In genomic region chr2:28751956-28752607, GRCh38 we compare ENCODE assay signal across 8 cellular contexts. TPM values are rescaled to one million over a fixed set of nuclear protein-coding genes. Genes with fewer than 3 reads are reported as not detected.
DNase-seq lines count a peak whose midpoint lies in the region; ATAC-seq and TF ChIP-seq lines count a peak whose summit lies in the region.
"Had no signal": no experiment of that assay in that cellular context is flagged by ENCODE, and none has a peak within 500 bp of the region (broad histone marks: within the 10 kb centered on the region; RNA-seq: fewer than 3 reads in every experiment).

No MANE protein-coding gene starts in this region.

- ATAC-seq in GM21360 (IDR thresholded peaks at IDR 0.05; ENCODE audit: unreplicated experiment): peak; percentile 18
- peak; percentile 1 for ATAC-seq in HG03565 (IDR thresholded peaks at IDR 0.05; ENCODE audit: unreplicated experiment)
- ATAC-seq in activated B cell treated with CpG ODN at 0.5 μM for 24 hours (ENCODE audit: low read depth): peak; percentile 28

- DNase-seq in GM06990 (ENCODE audit: extremely low read depth, insufficient read length): no peak
- DNase-seq in activated B cell treated with CpG ODN at 0.5 μM for 24 hours: no peak
- DNase-seq in endodermal cell: no peak
- no peak for DNase-seq in tibial artery

- H3K27ac Mint-ChIP-seq in activated B cell treated with CpG ODN at 0.5 μM for 24 hours (peak overlapping the region; percentile 93), endodermal cell (peak overlapping the region; percentile 98)

- no peaks in the 10 kb centered on the region for H3K9me3 ChIP-seq in endodermal cell (ENCODE audit: control insufficient read depth, low read length)
- no peaks in the 10 kb centered on the region for H3K9me3 ChIP-seq in mucosa of rectum (ENCODE audit: control insufficient read depth in 2 of 2, low read length in 2 of 2)
- no peaks in the 10 kb centered on the region for H3K9me3 ChIP-seq in tibial artery

- WGBS in endodermal cell (ENCODE audit: insufficient coverage in 1 of 2, insufficient read length in 1 of 2), 2 experiments: 0% methylated on average over 75 of the region's 75 CpGs; no CpG with 5 or more reads in 1 of the 2 experiments

- H3K9me3 Mint-ChIP-seq in activated B cell treated with CpG ODN at 0.5 μM for 24 hours: no peaks in the 10 kb centered on the region
- H3K9me3 Mint-ChIP-seq in endodermal cell: no peaks in the 10 kb centered on the region

- H3K4me3 Mint-ChIP-seq in activated B cell treated with CpG ODN at 0.5 μM for 24 hours (peak overlapping the region; percentile 95), endodermal cell (peak overlapping the region; percentile 86)

- POLR2A ChIA-PET in activated B cell treated with CpG ODN at 0.5 μM for 24 hours (lab: Charles Lee): interaction anchor here (0.6 to 2.7 kb wide), 13 partner anchors 10 to 359 kb away, joined by 3 to 23 read pairs (median 5); partner anchors contain the start of genes SPDYA, TRMT61B and WDR43

- TF ChIP-seq CTCF in GM06990 (IDR thresholded peaks at IDR 0.05; ENCODE audit: insufficient read depth, low read length, poor library complexity, severe bottlenecking) (no peak), activated B cell treated with CpG ODN at 0.5 μM for 24 hours (IDR thresholded peaks at IDR 0.05) (no peak), endodermal cell (conservative IDR thresholded peaks at IDR 0.05) (no peak), tibial artery (IDR thresholded peaks at IDR 0.05) (no peak)

- intact Hi-C loops in activated B cell treated with CpG ODN at 0.5 μM for 24 hours (cut with micrococcal nuclease): loop anchor here (1.0 to 5.0 kb wide), 12 partner anchors 36 to 1540 kb away; partner anchors contain the start of genes ATRAID, BABAM2, FOSL2 and IFT172
- intact Hi-C loops in tibial artery (cut with DNase I; ENCODE audit: low total_unique reads): loop anchor here (2.0 to 5.0 kb wide), 3 partner anchors 87 to 157 kb away; no protein-coding TSS in a partner anchor

- H3K4me1 ChIP-seq in endodermal cell (ENCODE audit: control insufficient read depth, insufficient read depth, low read length) (peaks cover 13% of the 10 kb centered on the region), mucosa of rectum (ENCODE audit: control insufficient read depth in 2 of 2, insufficient read depth in 2 of 2, low read length in 2 of 2) (peaks cover 31 to 43% of the 10 kb centered on the region in 2 donors), tibial artery (peaks cover 0 to 69% (median 37%) of the 10 kb centered on the region in 4 donors)

- no peaks in the 10 kb centered on the region for H3K36me3 ChIP-seq in GM06990 (ENCODE audit: control insufficient read depth, insufficient read depth, low read length)
- no peaks in the 10 kb centered on the region for H3K36me3 ChIP-seq in endodermal cell (ENCODE audit: control insufficient read depth, insufficient read depth, low read length)
- H3K36me3 ChIP-seq in mucosa of rectum (ENCODE audit: control insufficient read depth in 2 of 2, insufficient read depth in 2 of 2, low read length in 2 of 2): peaks cover 0 to 4% of the 10 kb centered on the region in 2 donors
- H3K36me3 ChIP-seq in tibial artery: peaks cover 0 to 9% (median 0%) of the 10 kb centered on the region in 3 donors

- H3K27me3 ChIP-seq in GM06990 (replicated peaks; ENCODE audit: control insufficient read depth, insufficient read depth, low read length) (no peaks in the 10 kb centered on the region), endodermal cell (ENCODE audit: control insufficient read depth, insufficient read depth, low read length, poor library complexity, severe bottlenecking) (no peaks in the 10 kb centered on the region), mucosa of rectum (ENCODE audit: control insufficient read depth in 2 of 2, insufficient read depth in 2 of 2, low read length in 2 of 2) (no peaks in the 10 kb centered on the region), tibial artery (no peaks in the 10 kb centered on the region)

- peak overlapping the region; percentile 96 for H3K4me3 ChIP-seq in GM06990 (replicated peaks; ENCODE audit: low read depth, low read length)
- peak overlapping the region; percentile 91 for H3K4me3 ChIP-seq in endodermal cell (ENCODE audit: low read length)
- peak overlapping the region; percentile 86 to 97 for H3K4me3 ChIP-seq in mucosa of rectum (ENCODE audit: low read length in 2 of 2)
- peak overlapping the region; percentile 85 to 99 for H3K4me3 ChIP-seq in tibial artery

- peaks cover 60% of the 10 kb centered on the region for H3K4me1 Mint-ChIP-seq in activated B cell treated with CpG ODN at 0.5 μM for 24 hours
- peaks cover 34% of the 10 kb centered on the region for H3K4me1 Mint-ChIP-seq in endodermal cell

- H3K36me3 Mint-ChIP-seq in activated B cell treated with CpG ODN at 0.5 μM for 24 hours (ENCODE audit: low read depth): peaks cover 27% of the 10 kb centered on the region
- no peaks in the 10 kb centered on the region for H3K36me3 Mint-ChIP-seq in endodermal cell (ENCODE audit: low read depth)

- CTCF ChIA-PET in activated B cell treated with CpG ODN at 0.5 μM for 24 hours (lab: Charles Lee): interaction anchor here (5.2 kb wide), 1 partner anchor 158 kb away, joined by 63 read pairs; no protein-coding TSS in a partner anchor

- H3K27ac ChIP-seq in endodermal cell (ENCODE audit: low read depth, low read length): peak overlapping the region; percentile 95
- H3K27ac ChIP-seq in mucosa of rectum (ENCODE audit: low read depth in 2 of 2, low read length in 2 of 2): peak overlapping the region; percentile 99 to 100
- peak overlapping the region; percentile 99 to 100 for H3K27ac ChIP-seq in tibial artery

- H3K27me3 Mint-ChIP-seq in activated B cell treated with CpG ODN at 0.5 μM for 24 hours (no peaks in the 10 kb centered on the region), endodermal cell (ENCODE audit: insufficient read depth) (no peaks in the 10 kb centered on the region)

- H3K9ac ChIP-seq in endodermal cell (ENCODE audit: extremely low read depth, low read length, poor library complexity, severe bottlenecking) (peak overlapping the region; percentile 84), mucosa of rectum (ENCODE audit: low read depth in 1 of 2, low read length in 2 of 2) (peak overlapping the region; percentile 98 to 100)

RNA-seq across cellular contexts. Expression of gene PPP1CB, which starts 0.5 kb away (rescaled TPM):
- total RNA-seq in activated B cell treated with CpG ODN at 0.5 μM for 24 hours: 130 and 135 TPM in 2 replicates
- 100 to 1,000 TPM; 175 to 201 TPM for total RNA-seq in endodermal cell
- 107 TPM for polyA plus RNA-seq in endodermal cell (2013, experiment 1 of 2)
- polyA plus RNA-seq in endodermal cell (2013, experiment 2 of 2): 113 TPM

RNA-seq across cellular contexts. Expression of gene SPDYA, which starts 58.6 kb away (rescaled TPM):
- total RNA-seq in activated B cell treated with CpG ODN at 0.5 μM for 24 hours (1.6 and 2.1 TPM in 2 replicates), endodermal cell (1 to 10 TPM in 1 of 2 donors, under 1 TPM in 1; 0.91 to 1.6 TPM)
- polyA plus RNA-seq in endodermal cell (2013, experiment 1 of 2): 0.14 TPM
- 0.25 TPM for polyA plus RNA-seq in endodermal cell (2013, experiment 2 of 2)
- total RNA-seq: glomerular endothelial cell had no signal
